Comparison of ENCODE assay signal across 15 cellular contexts in the genomic region with DNA sequence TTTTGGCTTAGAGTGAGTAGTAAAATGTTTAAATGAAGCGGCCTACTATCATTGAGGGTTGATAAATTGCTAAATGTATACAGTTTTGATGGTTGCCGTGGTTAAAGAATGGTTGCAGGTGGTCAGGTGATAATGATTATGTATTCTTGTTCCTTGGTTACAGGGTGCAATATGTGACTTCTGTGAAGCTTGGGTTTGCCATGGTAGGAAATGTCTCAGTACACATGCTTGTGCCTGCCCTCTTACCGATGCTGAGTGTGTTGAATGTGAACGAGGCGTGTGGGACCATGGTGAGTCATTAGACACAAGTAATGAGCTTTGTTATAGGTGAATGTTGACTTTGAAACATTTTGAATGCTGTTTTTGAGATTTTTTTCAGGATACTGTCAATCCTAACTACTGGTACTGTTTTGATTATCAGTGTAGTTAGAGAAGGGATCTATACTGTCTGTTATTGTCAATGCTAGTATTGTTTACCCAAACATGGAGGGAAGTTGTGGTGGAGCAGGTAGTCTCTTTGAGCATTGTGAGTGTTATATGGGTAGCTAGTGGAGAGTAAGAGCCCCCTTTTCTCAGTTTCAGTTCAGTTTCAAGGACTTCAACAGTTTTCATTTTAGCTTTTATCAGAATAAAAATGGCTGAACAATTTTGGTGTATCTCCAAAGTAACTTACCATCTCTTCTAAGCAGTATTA. TPM values are rescaled to one million over a fixed set of nuclear protein-coding genes. Genes with fewer than 3 reads are reported as not detected.
A peak's percentile ranks its signal among the peaks of the same experiment; 100 is the strongest.
DNase-seq lines count a peak whose midpoint lies in the region; ATAC-seq and TF ChIP-seq lines count a peak whose summit lies in the region.
"Had no signal": no experiment of that assay in that cellular context is flagged by ENCODE, and none has a peak within 500 bp of the region (broad histone marks: within the 10 kb centered on the region; RNA-seq: fewer than 3 reads in every experiment).

No MANE protein-coding gene starts in this region.

- no peak for TF ChIP-seq EP300 in tibial nerve (IDR thresholded peaks at IDR 0.05)

- H3K27ac Mint-ChIP-seq in activated T-helper 17 cell treated with anti-CD3 and anti-CD28 coated beads, Interleukin-2, amount 50 U/mL, for 72 hours, result peak overlapping the region; percentile 2
- H3K27ac Mint-ChIP-seq: nephron had no signal

- no peaks in the 10 kb centered on the region for H3K9me3 Mint-ChIP-seq in activated T-helper 17 cell treated with anti-CD3 and anti-CD28 coated beads, Interleukin-2, amount 50 U/mL, for 72 hours
- H3K9me3 Mint-ChIP-seq: CD4-positive, CD25-positive, alpha-beta regulatory T cell; nephron had no signal

- no peak for TF ChIP-seq POLR2A in tibial nerve (IDR thresholded peaks at IDR 0.05)

- H3K27me3 Mint-ChIP-seq in activated T-helper 17 cell treated with anti-CD3 and anti-CD28 coated beads, Interleukin-2, amount 50 U/mL, for 72 hours, result no peaks in the 10 kb centered on the region
- H3K27me3 Mint-ChIP-seq: CD4-positive, CD25-positive, alpha-beta regulatory T cell had no signal

- peaks cover 0 to 1% (median 0%) of the 10 kb centered on the region in 4 donors for H3K4me1 ChIP-seq in tibial nerve
- H3K4me1 ChIP-seq: gastroesophageal sphincter had no signal

- no peak for DNase-seq in NCI-H146 treated with DMSO at 0.1 percent for 48 hours (lab: John Stamatoyannopoulos, UW; ENCODE audit: unreplicated experiment)
- no peak for DNase-seq in tibial nerve (ENCODE audit: low spot score in 2 of 2)
- DNase-seq: aorta; CD4-positive, CD25-positive, alpha-beta regulatory T cell; NCI-H1417 treated with DMSO at 0.1 percent for 48 hours; small intestine; T-helper 2 cell had no signal

- peaks cover 4% of the 10 kb centered on the region for H3K4me1 Mint-ChIP-seq in activated T-helper 17 cell treated with anti-CD3 and anti-CD28 coated beads, Interleukin-2, amount 50 U/mL, for 72 hours
- H3K4me1 Mint-ChIP-seq: nephron had no signal

- no peak overlapping the region for H3K4me3 ChIP-seq in tibial nerve
- H3K4me3 ChIP-seq: gastroesophageal sphincter had no signal

- peaks cover 96% of the 10 kb centered on the region for H3K36me3 Mint-ChIP-seq in activated T-helper 17 cell treated with anti-CD3 and anti-CD28 coated beads, Interleukin-2, amount 50 U/mL, for 72 hours (ENCODE audit: low read depth)

- no peak overlapping the region for H3K27ac ChIP-seq in tibial nerve
- H3K27ac ChIP-seq: gastroesophageal sphincter had no signal

- no peaks in the 10 kb centered on the region for H3K9me3 ChIP-seq in tibial nerve
- H3K9me3 ChIP-seq: gastroesophageal sphincter had no signal

- ATAC-seq in GM18511 (IDR thresholded peaks at IDR 0.05; ENCODE audit: unreplicated experiment) (peak; percentile 80), GM19463 (IDR thresholded peaks at IDR 0.05; ENCODE audit: unreplicated experiment) (peak; percentile 75), HG02973 (IDR thresholded peaks at IDR 0.05; ENCODE audit: unreplicated experiment) (peak; percentile 73), HG02642 (IDR thresholded peaks at IDR 0.05; ENCODE audit: poor library complexity, unreplicated experiment) (no peak), HG02840 (IDR thresholded peaks at IDR 0.05; ENCODE audit: low FRiP score, unreplicated experiment) (no peak)
- no peak for ATAC-seq in activated T-helper 17 cell treated with anti-CD3 and anti-CD28 coated beads, Interleukin-2, amount 50 U/mL, for 72 hours (replicated peaks)
- ATAC-seq: gastroesophageal sphincter had no signal

- peaks cover 0 to 87% (median 11%) of the 10 kb centered on the region in 3 donors for H3K36me3 ChIP-seq in tibial nerve

- TF ChIP-seq CTCF in tibial nerve (IDR thresholded peaks at IDR 0.05), result no peak

- no peak overlapping the region for H3K4me3 Mint-ChIP-seq in activated T-helper 17 cell treated with anti-CD3 and anti-CD28 coated beads, Interleukin-2, amount 50 U/mL, for 72 hours
- H3K4me3 Mint-ChIP-seq: CD4-positive, CD25-positive, alpha-beta regulatory T cell; nephron had no signal

- no peaks in the 10 kb centered on the region for H3K27me3 ChIP-seq in tibial nerve
- H3K27me3 ChIP-seq: gastroesophageal sphincter had no signal

- 93% methylated on average over 5 of the region's 5 CpGs for WGBS in tibial nerve, 2 donors

RNA-seq across cellular contexts. Expression of gene ZNF330, which starts 8.9 kb away (rescaled TPM):
- total RNA-seq in activated T-helper 17 cell treated with anti-CD3 and anti-CD28 coated beads, Interleukin-2, amount 50 U/mL, for 72 hours, result 10 to 100 TPM; 33.4 to 43.7 TPM
- total RNA-seq in tibial nerve, result 10 to 100 TPM; 20.5 to 42.6 (median 28.5) TPM

Comparison
In these comparisons a context has a peak if more than half of its experiments do, and no peak if none do; other contexts are left out.
1. ATAC-seq: peak in GM18511 (single experiment), GM19463 (single experiment) and HG02973 (single experiment); none in activated T-helper 17 cell treated with anti-CD3 and anti-CD28 coated beads, Interleukin-2, amount 50 U/mL, for 72 hours (single experiment), HG02642 (single experiment) and HG02840 (single experiment).